Comparison of ENCODE assay signal across 1 cellular context in genomic region chr9:128203024-128203841, GRCh38.
TF ChIP-seq lines count a peak whose summit lies in the region.

Gene DNM1, plus strand, starts transcription at chr9:128203379. Its CDS starts 92 bp downstream, at chr9:128203471.

TF ChIP-seq in K562, 482 proteins besides CTCF, POLR2A, EP300 and RAD21 (continued from another document and continues in another):
- peak; percentile 73; the same call in 1 of the 2 replicates for TF ChIP-seq PHF8 (IDR thresholded peaks at IDR 0.05; ENCODE audit: borderline replicate concordance, low read length)
- TF ChIP-seq SMAD4 (CRISPR knock-in tag; conservative IDR thresholded peaks at IDR 0.05), result peak; percentile 97
- no peak for TF ChIP-seq ZBTB8A (IDR thresholded peaks at IDR 0.05; ENCODE audit: partially characterized antibody)
- peak; percentile 80 for TF ChIP-seq ZNF668 (CRISPR knock-in tag; IDR thresholded peaks at IDR 0.05)
- TF ChIP-seq KLF16 (IDR thresholded peaks at IDR 0.05), result no peak
- 0 out of 2 replicates have a peak, but pooled peaks have one; percentile 60 for TF ChIP-seq ZNF280B (CRISPR knock-in tag; IDR thresholded peaks at IDR 0.05)
- no peak for TF ChIP-seq GTF3C2 (IDR thresholded peaks at IDR 0.05; ENCODE audit: borderline replicate concordance, extremely low read depth, insufficient read length)
- no peak for TF ChIP-seq RNF2 (IDR thresholded peaks at IDR 0.05)
- TF ChIP-seq LEF1 (IDR thresholded peaks at IDR 0.05), result no peak
- TF ChIP-seq REST (CRISPR knock-in tag; IDR thresholded peaks at IDR 0.05; ENCODE audit: low read depth), result peak; percentile 91
- no peak for TF ChIP-seq ZNF609 (CRISPR knock-in tag; IDR thresholded peaks at IDR 0.05; ENCODE audit: borderline replicate concordance)
- TF ChIP-seq NELFE (IDR thresholded peaks at IDR 0.05; ENCODE audit: insufficient read depth, insufficient read length), result no peak
- TF ChIP-seq NRF1 (conservative IDR thresholded peaks at IDR 0.05 in 1 of 2, IDR thresholded peaks at IDR 0.05 in 1 of 2), result peak; percentile 94 to 96
- TF ChIP-seq NFYB (IDR thresholded peaks at IDR 0.05; ENCODE audit: extremely low read depth, insufficient read length), result no peak
- no peak for TF ChIP-seq MEF2D (tag; conservative IDR thresholded peaks at IDR 0.05; ENCODE audit: low read depth)
- no peak for TF ChIP-seq NCOA2 (IDR thresholded peaks at IDR 0.05; ENCODE audit: partially characterized antibody in 2 of 2)
- TF ChIP-seq ZBTB49 (CRISPR knock-in tag; IDR thresholded peaks at IDR 0.05; ENCODE audit: borderline replicate concordance), result no peak
- TF ChIP-seq STAT5A (IDR thresholded peaks at IDR 0.05; ENCODE audit: borderline replicate concordance, low read length), result no peak; the same call in 1 of the 2 replicates
- no peak for TF ChIP-seq ZBTB11 (CRISPR knock-in tag; IDR thresholded peaks at IDR 0.05)
- no peak for TF ChIP-seq RBM17 (IDR thresholded peaks at IDR 0.05; ENCODE audit: borderline replicate concordance, low read depth, low read length)
- no peak for TF ChIP-seq STAT5B (CRISPR knock-in tag; IDR thresholded peaks at IDR 0.05)
- no peak for TF ChIP-seq EHMT2 (IDR thresholded peaks at IDR 0.05)
- no peak for TF ChIP-seq E2F5 (CRISPR knock-in tag; IDR thresholded peaks at IDR 0.05)
- peak; percentile 65; the same call in 1 of the 2 replicates for TF ChIP-seq HMGXB4 (CRISPR knock-in tag; IDR thresholded peaks at IDR 0.05)
- TF ChIP-seq SRF (CRISPR knock-in tag; IDR thresholded peaks at IDR 0.05), result no peak
- TF ChIP-seq ZNF217 (CRISPR knock-in tag; IDR thresholded peaks at IDR 0.05), result no peak
- no peak for TF ChIP-seq CHAMP1 (IDR thresholded peaks at IDR 0.05)
- TF ChIP-seq NR2C2 (CRISPR knock-in tag; IDR thresholded peaks at IDR 0.05), result no peak
- TF ChIP-seq NR2C2 (tag; IDR thresholded peaks at IDR 0.05), result no peak
- peak; percentile 70; the same call in 1 of the 2 replicates for TF ChIP-seq ZNF76 (CRISPR knock-in tag; IDR thresholded peaks at IDR 0.05; ENCODE audit: borderline replicate concordance)
- TF ChIP-seq ZC3H11A (IDR thresholded peaks at IDR 0.05; ENCODE audit: low read depth, low read length), result no peak
